Comparison of ENCODE assay signal across 8 cellular contexts in the genomic region with DNA sequence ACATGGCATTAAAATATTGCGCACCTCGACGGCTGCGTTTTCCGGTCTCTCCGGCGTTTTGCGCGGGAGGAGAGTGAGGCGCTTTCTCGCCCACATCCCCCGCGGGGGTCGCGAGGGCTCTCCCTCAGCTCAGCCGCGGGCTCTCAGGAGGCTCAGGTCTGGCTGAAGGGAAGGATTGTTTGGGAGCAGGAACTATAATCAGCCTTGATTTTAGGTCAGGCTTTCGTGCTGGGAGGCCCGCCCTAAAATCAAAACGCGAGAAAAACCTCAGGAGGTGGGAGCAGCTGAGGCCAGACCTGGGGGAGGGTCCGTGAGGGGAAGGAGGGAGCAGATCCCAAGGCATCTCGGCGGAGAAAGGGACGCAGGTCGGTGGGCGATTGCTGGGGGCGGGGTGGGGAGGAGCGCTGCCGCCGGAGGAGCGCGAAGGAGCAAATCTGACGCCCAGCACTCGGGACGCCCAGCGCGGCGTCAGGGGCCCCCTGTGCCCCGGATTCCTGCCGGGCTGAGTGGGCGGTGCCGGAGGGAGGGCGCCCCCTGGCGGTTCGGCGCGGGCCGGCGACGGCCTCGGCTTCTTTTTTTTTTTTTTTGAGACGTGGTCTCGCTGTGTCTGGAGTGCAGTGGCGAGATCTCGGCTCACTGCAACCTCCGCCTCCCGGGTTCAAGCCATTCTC. TPM values are rescaled to one million over a fixed set of nuclear protein-coding genes. Genes with fewer than 3 reads are reported as not detected.
DNase-seq lines count a peak whose midpoint lies in the region; ATAC-seq and TF ChIP-seq lines count a peak whose summit lies in the region.

No MANE protein-coding gene starts in this region.

- H3K9me3 ChIP-seq in AG04450 (ENCODE audit: control insufficient read depth, insufficient read depth, low read length) (no peaks in the 10 kb centered on the region; the same call in 1 of the 2 replicates), NT2/D1 (ENCODE audit: insufficient read depth, low read length) (no peaks in the 10 kb centered on the region; the same call in 1 of the 2 replicates), esophagus squamous epithelium (no peaks in the 10 kb centered on the region), muscle layer of duodenum (ENCODE audit: control insufficient read depth in 1 of 2, low read length in 2 of 2) (no peaks in the 10 kb centered on the region)

- H3K27me3 ChIP-seq in AG04450 (ENCODE audit: control insufficient read depth, insufficient read depth, low read length), result no peaks in the 10 kb centered on the region
- no peaks in the 10 kb centered on the region for H3K27me3 ChIP-seq in NT2/D1 (ENCODE audit: insufficient read depth, insufficient read length)
- H3K27me3 ChIP-seq in esophagus squamous epithelium, result no peaks in the 10 kb centered on the region
- H3K27me3 ChIP-seq in muscle layer of duodenum (ENCODE audit: low read depth, low read length), result no peaks in the 10 kb centered on the region

- H3K36me3 ChIP-seq in NT2/D1 (ENCODE audit: insufficient read depth, insufficient read length, low read length) (no peaks in the 10 kb centered on the region), esophagus squamous epithelium (no peaks in the 10 kb centered on the region), muscle layer of duodenum (ENCODE audit: control insufficient read depth in 1 of 2, insufficient read depth in 2 of 2, low read length in 2 of 2) (no peaks in the 10 kb centered on the region)

- DNase-seq in AG04450 (ENCODE audit: low read depth, low spot score) (peak; percentile 20), NT2/D1 (ENCODE audit: low read depth, low spot score) (peak; percentile 84), esophagus squamous epithelium (lab: John Stamatoyannopoulos, UW) (no peak)
- peak; percentile 89 for DNase-seq in activated T-cell treated with anti-CD3 and anti-CD28 coated beads, Interleukin-2, amount 50 U/mL, for 1 hour
- peak; percentile 58 to 66 for DNase-seq in stimulated activated CD8-positive, alpha-beta memory T cell treated with anti-CD3 and anti-CD28 coated beads, Interleukin-7, amount 100 ng/mL, for 1 hour (ENCODE audit: low read depth in 2 of 2)

- ATAC-seq in GM21576 (IDR thresholded peaks at IDR 0.05; ENCODE audit: unreplicated experiment) (peak; percentile 69), GM19324 (IDR thresholded peaks at IDR 0.05; ENCODE audit: low FRiP score, unreplicated experiment) (no peak)

- H3K27ac ChIP-seq in AG04450 (ENCODE audit: low read depth, low read length) (peak overlapping the region; percentile 65), esophagus squamous epithelium (peak overlapping the region; percentile 61 to 80 (median 68)), muscle layer of duodenum (ENCODE audit: low read length) (peak overlapping the region; percentile 39)

- H3K4me3 ChIP-seq in AG04450 (ENCODE audit: low read depth, low read length) (peak overlapping the region; percentile 65), NT2/D1 (ENCODE audit: insufficient read length, low read depth) (peak overlapping the region; percentile 19), esophagus squamous epithelium (peak overlapping the region; percentile 30 to 73 (median 54)), muscle layer of duodenum (ENCODE audit: low read depth in 1 of 2, low read length in 2 of 2) (peak overlapping the region; percentile 57 to 71)

- intact Hi-C loops in esophagus squamous epithelium (cut with DNase I), result no loop called here

- TF ChIP-seq CTCF in AG04450 (IDR thresholded peaks at IDR 0.05; ENCODE audit: low read depth, low read length), result peak; percentile 79
- TF ChIP-seq CTCF in esophagus squamous epithelium (IDR thresholded peaks at IDR 0.05), result peak; percentile 64 to 89 (median 72)

- POLR2A ChIA-PET in AG04450 (lab: Yijun Ruan, JAX), result interaction anchor here (0.7 kb wide), 1 partner anchor 134 kb away, joined by 3 read pairs; no protein-coding TSS in a partner anchor

- 8 to 10% methylated on average over 25 to 29 of the region's 58 CpGs for WGBS in esophagus squamous epithelium, 2 donors

- CTCF ChIA-PET in AG04450 (lab: Charles Lee), result interaction anchor here (0.6 to 3.3 kb wide), 25 partner anchors 8 to 428 kb away, joined by 3 to 27 read pairs (median 5); no protein-coding TSS in a partner anchor

- H3K9ac ChIP-seq in NT2/D1 (ENCODE audit: insufficient read length, low read depth), result peak overlapping the region; percentile 74

- H3K4me1 ChIP-seq in NT2/D1 (ENCODE audit: insufficient read depth, insufficient read length), result peaks cover 4% of the 10 kb centered on the region
- H3K4me1 ChIP-seq in esophagus squamous epithelium, result peaks cover 5 to 18% (median 5%) of the 10 kb centered on the region in 3 donors
- no peaks in the 10 kb centered on the region for H3K4me1 ChIP-seq in muscle layer of duodenum (ENCODE audit: control insufficient read depth in 1 of 2, insufficient read depth in 2 of 2, low read length in 2 of 2)

- peak in 1 of 4 donors; percentile 13 for TF ChIP-seq POLR2A in esophagus squamous epithelium (IDR thresholded peaks at IDR 0.05)

RNA-seq across cellular contexts. Expression of gene RNF130, which starts 18.7 kb away (rescaled TPM):
- polyA plus RNA-seq in AG04450 (2011; rRNA removed), result 37.0 and 38.9 TPM in 2 replicates
- 15.1 and 15.7 TPM in 2 replicates for polyA minus RNA-seq in AG04450 (2011; rRNA and poly(A)+ RNA removed)
- total RNA-seq in esophagus squamous epithelium, result 10 to 100 TPM in 3 of 4 donors, 1 to 10 TPM in 1; 9.1 to 54.6 (median 19.1) TPM
